ENCODE assay signal across 7 cellular contexts in genomic region chr6:29747688-29748250, GRCh38. TPM values are rescaled to one million over a fixed set of nuclear protein-coding genes. Genes with fewer than 3 reads are reported as not detected.
A peak's percentile ranks its signal among the peaks of the same experiment; 100 is the strongest.
DNase-seq lines count a peak whose midpoint lies in the region; ATAC-seq and TF ChIP-seq lines count a peak whose summit lies in the region.

No MANE protein-coding gene starts in this region.

- no peaks in the 10 kb centered on the region for H3K27me3 ChIP-seq in GM23248 (replicated peaks; ENCODE audit: insufficient read depth)
- no peaks in the 10 kb centered on the region for H3K27me3 ChIP-seq in WERI-Rb-1 (ENCODE audit: insufficient read depth, low read depth, severe bottlenecking)
- H3K27me3 ChIP-seq in right cardiac atrium (ENCODE audit: control insufficient read depth, insufficient read depth): no peaks in the 10 kb centered on the region
- no peaks in the 10 kb centered on the region for H3K27me3 ChIP-seq in skeletal muscle tissue (ENCODE audit: control insufficient read depth in 3 of 3, insufficient read depth in 3 of 3, low read length in 3 of 3)

- H3K9me2 ChIP-seq in GM23248 (ENCODE audit: insufficient read depth): no peaks in the 10 kb centered on the region

- DNase-seq in GM23248 (no peak), WERI-Rb-1 (peak; percentile 27), right cardiac atrium (no peak), NCI-H2196 (lab: John Stamatoyannopoulos, UW; ENCODE audit: unreplicated experiment) (no peak), NCI-H748 (lab: John Stamatoyannopoulos, UW; ENCODE audit: unreplicated experiment) (no peak)

- H3K4me2 ChIP-seq in GM23248 (ENCODE audit: unreplicated experiment): peak overlapping the region; percentile 90

- intact Hi-C loops in right cardiac atrium (cut with DNase I): no loop called here

- H3K79me2 ChIP-seq in GM23248 (ENCODE audit: insufficient read depth): no peaks in the 10 kb centered on the region; the same call in 1 of the 2 replicates

- TF ChIP-seq CTCF in WERI-Rb-1 (IDR thresholded peaks at IDR 0.05; ENCODE audit: low read depth, low read length): no peak

- H3K4me3 ChIP-seq in GM23248: peak overlapping the region; percentile 85
- H3K4me3 ChIP-seq in WERI-Rb-1 (ENCODE audit: low read depth, low read length): peak overlapping the region; percentile 57
- peak overlapping the region; percentile 71 for H3K4me3 ChIP-seq in right cardiac atrium (ENCODE audit: low read length)
- H3K4me3 ChIP-seq in skeletal muscle tissue (ENCODE audit: low read length in 3 of 3): peak overlapping the region; percentile 88 to 89 (median 89)

- no peaks in the 10 kb centered on the region for H3F3A ChIP-seq in GM23248 (ENCODE audit: insufficient read depth)

- H3K36me3 ChIP-seq in GM23248 (ENCODE audit: low read depth) (no peaks in the 10 kb centered on the region), WERI-Rb-1 (no peaks in the 10 kb centered on the region), skeletal muscle tissue (ENCODE audit: control insufficient read depth in 3 of 3, insufficient read depth in 3 of 3, low read length in 3 of 3) (peaks cover 4 to 6% (median 4%) of the 10 kb centered on the region in 3 donors)

- H3K9me3 ChIP-seq in GM23248 (ENCODE audit: low read depth): no peaks in the 10 kb centered on the region
- H3K9me3 ChIP-seq in WERI-Rb-1 (ENCODE audit: severe bottlenecking): peaks cover 2% of the 10 kb centered on the region
- H3K9me3 ChIP-seq in right cardiac atrium (ENCODE audit: control insufficient read depth, low read length): no peaks in the 10 kb centered on the region
- no peaks in the 10 kb centered on the region for H3K9me3 ChIP-seq in skeletal muscle tissue (ENCODE audit: control insufficient read depth in 3 of 3, low read length in 3 of 3)

- H4K20me1 ChIP-seq in GM23248 (ENCODE audit: insufficient read depth): no peaks in the 10 kb centered on the region

- H3K27ac ChIP-seq in GM23248 (no peak overlapping the region), WERI-Rb-1 (no peak overlapping the region), right cardiac atrium (ENCODE audit: low read length) (no peak overlapping the region), skeletal muscle tissue (ENCODE audit: low read depth, low read length) (no peak overlapping the region)

- 84 to 90% methylated on average over 4 to 8 of the region's 8 CpGs for WGBS in GM23248 (ENCODE audit: low coverage in 1 of 2, low lambda C conversion rate in 2 of 2, missing lambda C conversion rate in 2 of 2), 2 experiments
- 77% methylated on average over 8 of the region's 8 CpGs for WGBS in right cardiac atrium

- peak overlapping the region; percentile 97 for H2AFZ ChIP-seq in GM23248

- ATAC-seq in right cardiac atrium: no peak
- no peak for ATAC-seq in HG03442 (IDR thresholded peaks at IDR 0.05; ENCODE audit: unreplicated experiment)

- peaks cover 6% of the 10 kb centered on the region; the same call in 1 of the 2 replicates for H3K4me1 ChIP-seq in GM23248 (ENCODE audit: insufficient read depth)
- H3K4me1 ChIP-seq in right cardiac atrium (ENCODE audit: control insufficient read depth, insufficient read depth, low read length): peaks cover 8% of the 10 kb centered on the region
- peaks cover 10 to 22% (median 21%) of the 10 kb centered on the region in 3 donors for H3K4me1 ChIP-seq in skeletal muscle tissue (ENCODE audit: control insufficient read depth in 3 of 3, insufficient read depth in 3 of 3, low read length in 3 of 3)

- in situ Hi-C loops in GM23248 (cut with MboI): loop anchor here (25.0 kb wide), 1 partner anchor 265 kb away; no protein-coding TSS in a partner anchor

- H3K9ac ChIP-seq in GM23248: peak overlapping the region; percentile 76
- peak overlapping the region; percentile 80 to 86 (median 84) for H3K9ac ChIP-seq in skeletal muscle tissue (ENCODE audit: low read depth in 1 of 3, low read length in 3 of 3)

RNA-seq across cellular contexts. Expression of gene HLA-F, which starts 24.5 kb away (rescaled TPM):
- total RNA-seq in GM23248 (2014; rRNA removed; shearing (Covaris generic)): 0.13 and 0.43 TPM in 2 replicates
- polyA plus RNA-seq in GM23248 (2016; fragmentation: Nextera tagmentation; extraction: Ambion mirVana) (0.37 and 0.93 TPM in 2 replicates), right cardiac atrium (46.7 TPM)
- total RNA-seq in right cardiac atrium (10 to 100 TPM; 26.8 to 50.5 (median 46.6) TPM), skeletal muscle tissue (12.0 TPM)
